In the genomic region with DNA sequence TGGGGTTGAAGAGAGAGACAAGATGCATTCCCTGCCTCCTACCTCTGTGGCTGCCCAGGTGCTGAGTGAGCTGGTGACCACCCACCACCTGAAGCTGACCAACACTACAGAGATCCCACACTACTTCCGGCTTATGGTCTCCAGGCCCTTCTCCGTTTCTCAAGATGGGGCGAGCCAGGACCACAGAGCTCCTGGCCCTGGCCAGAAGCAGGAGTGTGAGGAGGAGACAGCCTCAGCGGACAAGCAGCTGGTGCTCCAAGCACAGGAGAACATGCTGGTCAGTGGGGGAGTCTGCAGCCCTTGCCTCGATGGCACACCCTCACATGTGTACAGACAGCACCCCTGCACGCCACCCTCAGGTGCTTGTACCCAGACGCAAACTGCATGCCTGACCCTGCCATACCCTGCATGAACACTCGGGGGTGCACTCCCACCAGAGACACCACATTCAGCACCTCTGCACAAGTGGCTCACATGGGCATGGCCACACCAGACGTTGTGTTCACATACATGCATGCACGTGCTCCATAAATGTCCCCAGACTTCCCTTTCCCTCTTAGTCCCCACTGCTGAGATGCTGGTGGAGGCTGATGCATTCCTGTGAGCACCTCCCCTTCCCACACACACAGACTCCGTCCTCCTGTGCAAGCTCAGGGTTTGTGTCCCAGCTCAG, we compare ENCODE assay signal across 9 cellular contexts. TPM values are rescaled to one million over a fixed set of nuclear protein-coding genes. Genes with fewer than 3 reads are reported as not detected.
DNase-seq lines count a peak whose midpoint lies in the region; ATAC-seq, FAIRE-seq and TF ChIP-seq lines count a peak whose summit lies in the region.
"Had no signal": no experiment of that assay in that cellular context is flagged by ENCODE, and none has a peak within 500 bp of the region (broad histone marks: within the 10 kb centered on the region; RNA-seq: fewer than 3 reads in every experiment).

No MANE protein-coding gene starts in this region.

- ATAC-seq in body of pancreas = peak; percentile 77
- ATAC-seq in GM18505 (IDR thresholded peaks at IDR 0.05; ENCODE audit: unreplicated experiment) = no peak

- WGBS in body of pancreas, 2 donors = 48 to 68% methylated on average over 3 to 11 of the region's 11 CpGs

- H3K4me3 ChIP-seq in body of pancreas = no peak overlapping the region
- H3K4me3 ChIP-seq in kidney (ENCODE audit: low read length in 2 of 2) = no peak overlapping the region

- TF ChIP-seq CTCF in GM20000 (IDR thresholded peaks at IDR 0.05; ENCODE audit: extremely low read depth, missing control alignments) (peak; percentile 74), body of pancreas (IDR thresholded peaks at IDR 0.05) (peak; percentile 31 to 87 (median 70)), kidney (IDR thresholded peaks at IDR 0.05; ENCODE audit: borderline replicate concordance, extremely low read depth, insufficient read depth) (peak; percentile 65)

- no peak overlapping the region for H3K9ac ChIP-seq in kidney (ENCODE audit: low read length in 2 of 2)

- FAIRE-seq in kidney (lab: Jason Lieb, UNC) = no peak
- FAIRE-seq: endometrium had no signal

- TF ChIP-seq POLR2A in body of pancreas (IDR thresholded peaks at IDR 0.05) (no peak), GM18505 (IDR thresholded peaks at IDR 0.05; ENCODE audit: borderline replicate concordance, extremely low read depth, insufficient read depth, insufficient read length) (no peak)

- H3K4me1 ChIP-seq in body of pancreas (no peaks in the 10 kb centered on the region), kidney (ENCODE audit: control insufficient read depth in 1 of 2, insufficient read depth in 1 of 2, low read depth in 1 of 2, low read length in 2 of 2) (peaks cover 7 to 12% of the 10 kb centered on the region in 2 donors)

- intact Hi-C loops in body of pancreas (cut with DNase I) = no loop called here
- intact Hi-C loops in kidney (cut with DNase I) = no loop called here

- DNase-seq in Daoy (ENCODE audit: low read depth) = peak; percentile 56
- DNase-seq in GM20000 (ENCODE audit: low spot score) = peak; percentile 79
- DNase-seq in HuH-7.5 (ENCODE audit: low spot score) = peak; percentile 74
- peak; percentile 60 for DNase-seq in T-helper 9 cell
- peak; percentile 65 to 77 (median 72) for DNase-seq in body of pancreas
- DNase-seq in kidney = peak; percentile 80
- DNase-seq in stimulated activated CD4-positive, alpha-beta T cell treated with anti-CD3 and anti-CD28 coated beads, Interleukin-4, amount 100 ng/mL, for 24 hours = peak; percentile 77

- peak overlapping the region in 1 of 4 donors; percentile 52 for H3K27ac ChIP-seq in body of pancreas
- no peak overlapping the region for H3K27ac ChIP-seq in kidney (ENCODE audit: low read depth in 2 of 2, low read length in 2 of 2)

- H3K36me3 ChIP-seq in body of pancreas (replicated peaks in 1 of 2; ENCODE audit: insufficient read depth in 1 of 2, low read depth in 2 of 2) (peaks cover 9 to 10% of the 10 kb centered on the region in 2 donors), kidney (ENCODE audit: control insufficient read depth in 1 of 2, insufficient read depth in 2 of 2, low read length in 2 of 2) (peaks cover 11 to 16% of the 10 kb centered on the region in 2 donors)

- H3K9me3 ChIP-seq in body of pancreas = no peaks in the 10 kb centered on the region
- H3K9me3 ChIP-seq in kidney (ENCODE audit: control insufficient read depth in 1 of 2, low read length in 2 of 2) = no peaks in the 10 kb centered on the region

- no peaks in the 10 kb centered on the region for H3K27me3 ChIP-seq in body of pancreas

RNA-seq across cellular contexts. Expression of gene ACAA1, which starts 19.0 kb away (rescaled TPM):
- 11.2 and 13.1 TPM in 2 replicates for total RNA-seq in Daoy (2014; rRNA removed; shearing (Covaris generic))
- total RNA-seq in body of pancreas = 10 to 100 TPM; 91.8 to 92.6 TPM
- total RNA-seq in kidney = 90.0 TPM
- polyA plus RNA-seq in kidney (ENCODE audit: insufficient read depth, low read depth, low replicate concordance) = 566 TPM

RNA-seq across cellular contexts. Expression of gene MYD88, which starts 20.6 kb away (rescaled TPM):
- 4.4 and 8.1 TPM in 2 replicates for total RNA-seq in Daoy (2014; rRNA removed; shearing (Covaris generic))
- total RNA-seq in body of pancreas = 10 to 100 TPM; 11.9 to 33.3 TPM
- 34.5 TPM for total RNA-seq in kidney
- polyA plus RNA-seq in kidney (ENCODE audit: insufficient read depth, low read depth, low replicate concordance) = 20.8 TPM

RNA-seq across cellular contexts. Expression of gene OXSR1, which starts 47.5 kb away (rescaled TPM):
- total RNA-seq in Daoy (2014; rRNA removed; shearing (Covaris generic)) = 22.6 and 23.6 TPM in 2 replicates
- total RNA-seq in body of pancreas = 10 to 100 TPM; 16.1 to 23.7 TPM
- 40.0 TPM for total RNA-seq in kidney
- 16.7 TPM for polyA plus RNA-seq in kidney (ENCODE audit: insufficient read depth, low read depth, low replicate concordance)
